Comparison of ENCODE assay signal across 8 cellular contexts in genomic region chr3:171770689-171771620, GRCh38. TPM values are rescaled to one million over a fixed set of nuclear protein-coding genes. Genes with fewer than 3 reads are reported as not detected.
A peak's percentile ranks its signal among the peaks of the same experiment; 100 is the strongest.
DNase-seq lines count a peak whose midpoint lies in the region; ATAC-seq and TF ChIP-seq lines count a peak whose summit lies in the region.

No MANE protein-coding gene starts in this region.

- peak; percentile 37 to 52 for TF ChIP-seq POLR2A in uterus (IDR thresholded peaks at IDR 0.05)

- intact Hi-C loops in dorsolateral prefrontal cortex (cut with DNase I) = loop anchor here (5.0 kb wide), 4 partner anchors 64 to 809 kb away; no protein-coding TSS in a partner anchor
- intact Hi-C loops in uterus (cut with DNase I; ENCODE audit: low total_unique reads) = no loop called here

- TF ChIP-seq CTCF in BE2C (IDR thresholded peaks at IDR 0.05; ENCODE audit: low read depth, low read length) = no peak
- TF ChIP-seq CTCF in HFFc6 (IDR thresholded peaks at IDR 0.05) = no peak
- peak in 1 of 56 donors; percentile 5 for TF ChIP-seq CTCF in dorsolateral prefrontal cortex (IDR thresholded peaks at IDR 0.05 in 54 of 56, conservative IDR thresholded peaks at IDR 0.05 in 2 of 56; ENCODE audit: low read depth in 1 of 56, partially characterized antibody in 56 of 56)
- TF ChIP-seq CTCF in uterus (IDR thresholded peaks at IDR 0.05) = no peak

- no peaks in the 10 kb centered on the region for H3K9me3 Mint-ChIP-seq in HFFc6

- H3K27me3 ChIP-seq in BE2C (no peaks in the 10 kb centered on the region), dorsolateral prefrontal cortex (no peaks in the 10 kb centered on the region), uterus (no peaks in the 10 kb centered on the region)

- DNase-seq in BE2C (peak; percentile 21), HFFc6 (peak; percentile 70), NCI-H774 (lab: John Stamatoyannopoulos, UW) (peak; percentile 57), dorsolateral prefrontal cortex (no peak), medulla oblongata (ENCODE audit: extremely low spot score) (peak; percentile 85), uterus (peak in 1 of 2 donors; percentile 48), NCI-H1694 (lab: John Stamatoyannopoulos, UW) (no peak)

- H3K4me3 Mint-ChIP-seq in HFFc6 = peak overlapping the region; percentile 95

- peaks cover 20% of the 10 kb centered on the region for H3K4me1 Mint-ChIP-seq in HFFc6 (ENCODE audit: low read depth)

- no peaks in the 10 kb centered on the region for H3K9me3 ChIP-seq in BE2C
- H3K9me3 ChIP-seq in uterus = no peaks in the 10 kb centered on the region

- H3K27ac Mint-ChIP-seq in HFFc6 = peak overlapping the region; percentile 88

- H3K4me3 ChIP-seq in BE2C (ENCODE audit: low read depth, low read length) (peak overlapping the region; percentile 32), dorsolateral prefrontal cortex (peak overlapping the region in 51 of 59 donors; percentile 1 to 53 (median 32)), uterus (peak overlapping the region; percentile 33 to 42)

- peak overlapping the region in 57 of 59 donors; percentile 9 to 100 (median 77) for H3K27ac ChIP-seq in dorsolateral prefrontal cortex
- peak overlapping the region; percentile 66 to 73 for H3K27ac ChIP-seq in uterus

- H3K36me3 ChIP-seq in BE2C = no peaks in the 10 kb centered on the region
- H3K36me3 ChIP-seq in uterus = no peaks in the 10 kb centered on the region

- H3K4me1 ChIP-seq in BE2C (peaks cover 6% of the 10 kb centered on the region; the same call in 1 of the 2 replicates), uterus (no peaks in the 10 kb centered on the region)

- no peaks in the 10 kb centered on the region for H3K36me3 Mint-ChIP-seq in HFFc6 (ENCODE audit: low read depth)

- no peak for ATAC-seq in GM21528 (IDR thresholded peaks at IDR 0.05; ENCODE audit: low FRiP score, unreplicated experiment)

- H3K27me3 Mint-ChIP-seq in HFFc6 (ENCODE audit: insufficient read depth) = no peaks in the 10 kb centered on the region

RNA-seq across cellular contexts. Expression of gene PLD1, which starts 39.3 kb away (rescaled TPM):
- 0.49 TPM for polyA plus RNA-seq in BE2C (2012; ENCODE audit: insufficient read depth, insufficient read length, low read depth)
- total RNA-seq in HFFc6 (2021; fragmentation: NEBNext Ultra II Directional; extraction: Animal tissue kit (Norgen Biotek cat#: 25700)) = 1 to 10 TPM; 4.1 to 6.0 (median 5.3) TPM
- total RNA-seq in dorsolateral prefrontal cortex = 100 to 1,000 TPM in 2 of 120 experiments, 10 to 100 TPM in 118; 16.2 to 167 (median 39.0) TPM
- total RNA-seq in uterus = 10 to 100 TPM; 15.6 to 94.8 (median 30.8) TPM

Comparison
In these comparisons a context has a peak if more than half of its experiments do, and no peak if none do; other contexts are left out.
1. DNase-seq: peak in BE2C (single experiment), HFFc6 (single experiment), NCI-H774 (single experiment) and medulla oblongata (single experiment); none in dorsolateral prefrontal cortex (0 of 10) and NCI-H1694 (single experiment).
2. Peak in every context shown above with its lines, with median percentiles within 50 percentile points of each other: H3K4me3 ChIP-seq.